ENCODE assay signal across 16 cellular contexts in genomic region chr13:107562222-107562621, GRCh38.
"Had no signal": no experiment of that assay in that cellular context is flagged by ENCODE, and none has a peak within 500 bp of the region (broad histone marks: within the 10 kb centered on the region; RNA-seq: fewer than 3 reads in every experiment).

No MANE protein-coding gene starts in this region.

- H3K27me3 Mint-ChIP-seq: stimulated activated naive B cell treated with anti-CD40 and anti-IgM and Interleukin-4, amounts not matched to agents 10 μg/mL and 1 μg/mL and 100 μg/mL, for 72 hours; stimulated activated naive CD8-positive, alpha-beta T cell treated with anti-CD3 and anti-CD28 coated beads, Interleukin-15, amount 100 ng/mL, for 72 hours had no signal

- H3K9me3 ChIP-seq: heart right ventricle, right atrium auricular region, sigmoid colon, thoracic aorta had no signal

- H3K27me3 ChIP-seq: heart right ventricle, right atrium auricular region, sigmoid colon had no signal

- H3K4me1 Mint-ChIP-seq: natural killer cell; stimulated activated naive B cell treated with anti-CD40 and anti-IgM and Interleukin-4, amounts not matched to agents 10 μg/mL and 1 μg/mL and 100 μg/mL, for 72 hours; stimulated activated naive CD8-positive, alpha-beta T cell treated with anti-CD3 and anti-CD28 coated beads, Interleukin-15, amount 100 ng/mL, for 72 hours had no signal

- H3K4me1 ChIP-seq: heart right ventricle, right atrium auricular region, sigmoid colon had no signal

- H3K27ac ChIP-seq: coronary artery, heart right ventricle, right atrium auricular region, sigmoid colon, skin epidermis, thoracic aorta had no signal

- H3K36me3 Mint-ChIP-seq: natural killer cell; stimulated activated naive B cell treated with anti-CD40 and anti-IgM and Interleukin-4, amounts not matched to agents 10 μg/mL and 1 μg/mL and 100 μg/mL, for 72 hours had no signal

- H3K4me3 Mint-ChIP-seq: natural killer cell; stimulated activated naive B cell treated with anti-CD40 and anti-IgM and Interleukin-4, amounts not matched to agents 10 μg/mL and 1 μg/mL and 100 μg/mL, for 72 hours; stimulated activated naive CD8-positive, alpha-beta T cell treated with anti-CD3 and anti-CD28 coated beads, Interleukin-15, amount 100 ng/mL, for 72 hours had no signal

- H3K36me3 ChIP-seq: heart right ventricle, right atrium auricular region, sigmoid colon, thoracic aorta had no signal

- H3K27ac Mint-ChIP-seq: natural killer cell; stimulated activated naive B cell treated with anti-CD40 and anti-IgM and Interleukin-4, amounts not matched to agents 10 μg/mL and 1 μg/mL and 100 μg/mL, for 72 hours; stimulated activated naive CD8-positive, alpha-beta T cell treated with anti-CD3 and anti-CD28 coated beads, Interleukin-15, amount 100 ng/mL, for 72 hours had no signal

- DNase-seq: effector CD4-positive, alpha-beta T cell; foreskin melanocyte; heart right ventricle; hypothalamus; kidney glomerular epithelial cell; natural killer cell; sigmoid colon; stimulated activated CD4-positive, alpha-beta T cell treated with anti-CD3 and anti-CD28 coated beads, Interleukin-2, amount 100 ng/mL, for 24 hours; stimulated activated CD4-positive, alpha-beta T cell treated with anti-CD3 and anti-CD28 coated beads, Interleukin-4, amount 100 ng/mL, for 4 hours; stimulated activated naive B cell treated with anti-CD40 and anti-IgM and Interleukin-4, amounts not matched to agents 10 μg/mL and 1 μg/mL and 100 μg/mL, for 72 hours; stimulated activated naive CD8-positive, alpha-beta T cell treated with anti-CD3 and anti-CD28 coated beads, Interleukin-15, amount 100 ng/mL, for 72 hours; trophoblast cell had no signal

- H3K9me3 Mint-ChIP-seq: stimulated activated naive CD8-positive, alpha-beta T cell treated with anti-CD3 and anti-CD28 coated beads, Interleukin-15, amount 100 ng/mL, for 72 hours had no signal

- H3K4me3 ChIP-seq: coronary artery, heart right ventricle, right atrium auricular region, sigmoid colon, skin epidermis, thoracic aorta had no signal

- ATAC-seq: heart right ventricle; natural killer cell; stimulated activated naive B cell treated with anti-CD40 and anti-IgM and Interleukin-4, amounts not matched to agents 10 μg/mL and 1 μg/mL and 100 μg/mL, for 72 hours; stimulated activated naive CD8-positive, alpha-beta T cell treated with anti-CD3 and anti-CD28 coated beads, Interleukin-15, amount 100 ng/mL, for 72 hours had no signal
